In the genomic region with DNA sequence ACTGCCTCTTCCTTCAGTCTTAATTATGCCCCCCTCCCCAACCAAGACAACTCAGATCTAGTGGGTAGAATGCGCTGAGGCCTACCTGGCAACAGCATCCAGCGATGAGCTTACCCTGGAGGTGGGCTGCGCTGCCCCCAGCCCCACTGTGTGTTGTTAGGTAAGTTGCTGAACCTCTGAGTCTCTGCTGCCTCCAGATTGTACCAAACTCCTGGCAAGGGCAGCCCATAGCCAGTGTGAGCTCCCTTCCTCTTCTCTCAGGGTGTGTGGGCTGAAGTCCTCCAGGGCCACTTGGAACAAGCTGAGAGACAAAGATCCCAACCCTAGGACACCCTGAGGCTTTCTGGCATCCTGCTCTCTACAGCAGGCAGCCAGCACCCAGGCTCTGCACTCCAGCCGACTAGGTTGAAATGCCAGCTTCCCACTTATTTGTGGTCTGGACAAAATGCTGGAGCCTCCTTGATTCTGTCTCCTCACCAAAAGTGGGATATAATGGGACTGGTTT, we compare ENCODE assay signal across 1 cellular context.
TF ChIP-seq lines count a peak whose summit lies in the region.

No MANE protein-coding gene starts in this region.

TF ChIP-seq in K562, 482 proteins besides CTCF, POLR2A, EP300 and RAD21 (continued from another document):
- TF ChIP-seq, protein P1, sequence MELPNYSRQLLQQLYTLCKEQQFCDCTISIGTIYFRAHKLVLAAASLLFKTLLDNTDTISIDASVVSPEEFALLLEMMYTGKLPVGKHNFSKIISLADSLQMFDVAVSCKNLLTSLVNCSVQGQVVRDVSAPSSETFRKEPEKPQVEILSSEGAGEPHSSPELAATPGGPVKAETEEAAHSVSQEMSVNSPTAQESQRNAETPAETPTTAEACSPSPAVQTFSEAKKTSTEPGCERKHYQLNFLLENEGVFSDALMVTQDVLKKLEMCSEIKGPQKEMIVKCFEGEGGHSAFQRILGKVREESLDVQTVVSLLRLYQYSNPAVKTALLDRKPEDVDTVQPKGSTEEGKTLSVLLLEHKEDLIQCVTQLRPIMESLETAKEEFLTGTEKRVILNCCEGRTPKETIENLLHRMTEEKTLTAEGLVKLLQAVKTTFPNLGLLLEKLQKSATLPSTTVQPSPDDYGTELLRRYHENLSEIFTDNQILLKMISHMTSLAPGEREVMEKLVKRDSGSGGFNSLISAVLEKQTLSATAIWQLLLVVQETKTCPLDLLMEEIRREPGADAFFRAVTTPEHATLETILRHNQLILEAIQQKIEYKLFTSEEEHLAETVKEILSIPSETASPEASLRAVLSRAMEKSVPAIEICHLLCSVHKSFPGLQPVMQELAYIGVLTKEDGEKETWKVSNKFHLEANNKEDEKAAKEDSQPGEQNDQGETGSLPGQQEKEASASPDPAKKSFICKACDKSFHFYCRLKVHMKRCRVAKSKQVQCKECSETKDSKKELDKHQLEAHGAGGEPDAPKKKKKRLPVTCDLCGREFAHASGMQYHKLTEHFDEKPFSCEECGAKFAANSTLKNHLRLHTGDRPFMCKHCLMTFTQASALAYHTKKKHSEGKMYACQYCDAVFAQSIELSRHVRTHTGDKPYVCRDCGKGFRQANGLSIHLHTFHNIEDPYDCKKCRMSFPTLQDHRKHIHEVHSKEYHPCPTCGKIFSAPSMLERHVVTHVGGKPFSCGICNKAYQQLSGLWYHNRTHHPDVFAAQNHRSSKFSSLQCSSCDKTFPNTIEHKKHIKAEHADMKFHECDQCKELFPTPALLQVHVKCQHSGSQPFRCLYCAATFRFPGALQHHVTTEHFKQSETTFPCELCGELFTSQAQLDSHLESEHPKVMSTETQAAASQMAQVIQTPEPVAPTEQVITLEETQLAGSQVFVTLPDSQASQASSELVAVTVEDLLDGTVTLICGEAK (IDR thresholded peaks at IDR 0.05), result 0 out of 2 replicates have a peak, but pooled peaks have one; percentile 12
- TF ChIP-seq, protein P1 (CRISPR knock-in tag; IDR thresholded peaks at IDR 0.05), result no peak
- TF ChIP-seq ZSCAN32 (CRISPR knock-in tag; IDR thresholded peaks at IDR 0.05), result 0 out of 2 replicates have a peak, but pooled peaks have one; percentile 8
- peak; percentile 32 for TF ChIP-seq RBM39 (optimal IDR thresholded peaks at IDR 0.05; ENCODE audit: low read depth, low read length)
- peak; percentile 11; the same call in 1 of the 2 replicates for TF ChIP-seq SMARCA5 (IDR thresholded peaks at IDR 0.05)
- TF ChIP-seq NFRKB (IDR thresholded peaks at IDR 0.05; ENCODE audit: low read depth), result peak; percentile 41; the same call in 1 of the 2 replicates
- 0 out of 2 replicates have a peak, but pooled peaks have one; percentile 6 for TF ChIP-seq PHF8 (IDR thresholded peaks at IDR 0.05; ENCODE audit: borderline replicate concordance, low read length)
- 0 out of 2 replicates have a peak, but pooled peaks have one; percentile 30 for TF ChIP-seq HNRNPUL1 (IDR thresholded peaks at IDR 0.05; ENCODE audit: low read length)
- peak; percentile 27; the same call in 1 of the 2 replicates for TF ChIP-seq ZNF584 (CRISPR knock-in tag; IDR thresholded peaks at IDR 0.05; ENCODE audit: low read depth)
- TF ChIP-seq KDM5B (IDR thresholded peaks at IDR 0.05; ENCODE audit: insufficient replicate concordance, low read depth, low read length), result peak; percentile 0
- TF ChIP-seq, protein P2, sequence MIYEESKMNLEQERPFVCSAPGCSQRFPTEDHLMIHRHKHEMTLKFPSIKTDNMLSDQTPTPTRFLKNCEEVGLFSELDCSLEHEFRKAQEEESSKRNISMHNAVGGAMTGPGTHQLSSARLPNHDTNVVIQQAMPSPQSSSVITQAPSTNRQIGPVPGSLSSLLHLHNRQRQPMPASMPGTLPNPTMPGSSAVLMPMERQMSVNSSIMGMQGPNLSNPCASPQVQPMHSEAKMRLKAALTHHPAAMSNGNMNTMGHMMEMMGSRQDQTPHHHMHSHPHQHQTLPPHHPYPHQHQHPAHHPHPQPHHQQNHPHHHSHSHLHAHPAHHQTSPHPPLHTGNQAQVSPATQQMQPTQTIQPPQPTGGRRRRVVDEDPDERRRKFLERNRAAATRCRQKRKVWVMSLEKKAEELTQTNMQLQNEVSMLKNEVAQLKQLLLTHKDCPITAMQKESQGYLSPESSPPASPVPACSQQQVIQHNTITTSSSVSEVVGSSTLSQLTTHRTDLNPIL (CRISPR knock-in tag; IDR thresholded peaks at IDR 0.05), result no peak
- TF ChIP-seq, protein P3, sequence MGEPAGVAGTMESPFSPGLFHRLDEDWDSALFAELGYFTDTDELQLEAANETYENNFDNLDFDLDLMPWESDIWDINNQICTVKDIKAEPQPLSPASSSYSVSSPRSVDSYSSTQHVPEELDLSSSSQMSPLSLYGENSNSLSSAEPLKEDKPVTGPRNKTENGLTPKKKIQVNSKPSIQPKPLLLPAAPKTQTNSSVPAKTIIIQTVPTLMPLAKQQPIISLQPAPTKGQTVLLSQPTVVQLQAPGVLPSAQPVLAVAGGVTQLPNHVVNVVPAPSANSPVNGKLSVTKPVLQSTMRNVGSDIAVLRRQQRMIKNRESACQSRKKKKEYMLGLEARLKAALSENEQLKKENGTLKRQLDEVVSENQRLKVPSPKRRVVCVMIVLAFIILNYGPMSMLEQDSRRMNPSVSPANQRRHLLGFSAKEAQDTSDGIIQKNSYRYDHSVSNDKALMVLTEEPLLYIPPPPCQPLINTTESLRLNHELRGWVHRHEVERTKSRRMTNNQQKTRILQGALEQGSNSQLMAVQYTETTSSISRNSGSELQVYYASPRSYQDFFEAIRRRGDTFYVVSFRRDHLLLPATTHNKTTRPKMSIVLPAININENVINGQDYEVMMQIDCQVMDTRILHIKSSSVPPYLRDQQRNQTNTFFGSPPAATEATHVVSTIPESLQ (CRISPR knock-in tag; IDR thresholded peaks at IDR 0.05), result peak; percentile 12; the same call in 1 of the 2 replicates
- peak; percentile 12; the same call in 1 of the 2 replicates for TF ChIP-seq RBFOX2 (IDR thresholded peaks at IDR 0.05; ENCODE audit: low read depth, low read length)
- no peak for TF ChIP-seq ARID1B (IDR thresholded peaks at IDR 0.05)
- no peak for TF ChIP-seq ZNF408 (CRISPR knock-in tag; IDR thresholded peaks at IDR 0.05; ENCODE audit: low read depth)
- 0 out of 2 replicates have a peak, but pooled peaks have one; percentile 48 for TF ChIP-seq HDGF (IDR thresholded peaks at IDR 0.05)
- TF ChIP-seq, protein P4, sequence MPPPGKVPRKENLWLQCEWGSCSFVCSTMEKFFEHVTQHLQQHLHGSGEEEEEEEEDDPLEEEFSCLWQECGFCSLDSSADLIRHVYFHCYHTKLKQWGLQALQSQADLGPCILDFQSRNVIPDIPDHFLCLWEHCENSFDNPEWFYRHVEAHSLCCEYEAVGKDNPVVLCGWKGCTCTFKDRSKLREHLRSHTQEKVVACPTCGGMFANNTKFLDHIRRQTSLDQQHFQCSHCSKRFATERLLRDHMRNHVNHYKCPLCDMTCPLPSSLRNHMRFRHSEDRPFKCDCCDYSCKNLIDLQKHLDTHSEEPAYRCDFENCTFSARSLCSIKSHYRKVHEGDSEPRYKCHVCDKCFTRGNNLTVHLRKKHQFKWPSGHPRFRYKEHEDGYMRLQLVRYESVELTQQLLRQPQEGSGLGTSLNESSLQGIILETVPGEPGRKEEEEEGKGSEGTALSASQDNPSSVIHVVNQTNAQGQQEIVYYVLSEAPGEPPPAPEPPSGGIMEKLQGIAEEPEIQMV (tag; conservative IDR thresholded peaks at IDR 0.05; ENCODE audit: low read depth), result 0 out of 2 replicates have a peak, but pooled peaks have one; percentile 4
- TF ChIP-seq ZBTB7A (IDR thresholded peaks at IDR 0.05; ENCODE audit: borderline replicate concordance, control insufficient read depth, low read depth, low read length), result 0 out of 2 replicates have a peak, but pooled peaks have one; percentile 2
- TF ChIP-seq, protein P5, sequence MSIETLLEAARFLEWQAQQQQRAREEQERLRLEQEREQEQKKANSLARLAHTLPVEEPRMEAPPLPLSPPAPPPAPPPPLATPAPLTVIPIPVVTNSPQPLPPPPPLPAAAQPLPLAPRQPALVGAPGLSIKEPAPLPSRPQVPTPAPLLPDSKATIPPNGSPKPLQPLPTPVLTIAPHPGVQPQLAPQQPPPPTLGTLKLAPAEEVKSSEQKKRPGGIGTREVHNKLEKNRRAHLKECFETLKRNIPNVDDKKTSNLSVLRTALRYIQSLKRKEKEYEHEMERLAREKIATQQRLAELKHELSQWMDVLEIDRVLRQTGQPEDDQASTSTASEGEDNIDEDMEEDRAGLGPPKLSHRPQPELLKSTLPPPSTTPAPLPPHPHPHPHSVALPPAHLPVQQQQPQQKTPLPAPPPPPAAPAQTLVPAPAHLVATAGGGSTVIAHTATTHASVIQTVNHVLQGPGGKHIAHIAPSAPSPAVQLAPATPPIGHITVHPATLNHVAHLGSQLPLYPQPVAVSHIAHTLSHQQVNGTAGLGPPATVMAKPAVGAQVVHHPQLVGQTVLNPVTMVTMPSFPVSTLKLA (conservative IDR thresholded peaks at IDR 0.05), result no peak
- TF ChIP-seq RBM17 (IDR thresholded peaks at IDR 0.05; ENCODE audit: borderline replicate concordance, low read depth, low read length), result no peak
- TF ChIP-seq BRD4 (IDR thresholded peaks at IDR 0.05), result peak; percentile 73; the same call in 1 of the 2 replicates
- TF ChIP-seq GTF2A2 (tag; IDR thresholded peaks at IDR 0.05), result 0 out of 2 replicates have a peak, but pooled peaks have one; percentile 54
- TF ChIP-seq OTX1 (CRISPR knock-in tag; IDR thresholded peaks at IDR 0.05), result 0 out of 2 replicates have a peak, but pooled peaks have one; percentile 6
- no peak for TF ChIP-seq KDM1A (IDR thresholded peaks at IDR 0.05)
- TF ChIP-seq RHOXF2B (CRISPR knock-in tag; conservative IDR thresholded peaks at IDR 0.05), result 0 out of 2 replicates have a peak, but pooled peaks have one; percentile 50
- 0 out of 2 replicates have a peak, but pooled peaks have one; percentile 0 for TF ChIP-seq HMG20A (CRISPR knock-in tag; conservative IDR thresholded peaks at IDR 0.05)
- TF ChIP-seq GTF2E2 (tag; IDR thresholded peaks at IDR 0.05), result 0 out of 2 replicates have a peak, but pooled peaks have one; percentile 81
TF ChIP-seq in K562: peak in this region for 22.
